8 cellular contexts compared by ENCODE assay signal in the genomic region with DNA sequence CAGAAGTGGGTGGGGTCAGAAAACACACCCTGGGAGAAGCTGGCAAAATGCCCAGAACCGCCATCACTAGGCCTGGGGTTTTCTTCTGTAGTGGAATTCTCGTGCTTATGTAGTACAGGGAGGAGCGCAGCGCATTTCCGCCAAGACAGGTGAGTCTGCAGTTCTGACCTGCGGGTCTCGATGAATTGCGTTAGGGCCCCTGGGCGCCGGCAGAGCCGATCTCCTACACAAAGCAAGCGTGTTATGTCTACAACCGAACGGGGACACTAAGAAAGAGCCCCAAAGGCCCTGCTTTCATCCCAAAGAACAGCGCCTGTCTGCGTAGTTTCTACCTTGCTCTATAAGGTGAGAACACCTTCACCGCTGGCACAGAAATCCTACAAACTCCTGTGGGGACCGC. TPM values are rescaled to one million over a fixed set of nuclear protein-coding genes. Genes with fewer than 3 reads are reported as not detected.
A peak's percentile ranks its signal among the peaks of the same experiment; 100 is the strongest.
DNase-seq lines count a peak whose midpoint lies in the region.
"Not testable (repeated sequence)": the region's sequence is repeated elsewhere in the genome, so short reads cannot be mapped to it uniquely, and the experiment has no call there.

No MANE protein-coding gene starts in this region.

- H3K36me3 Mint-ChIP-seq in activated CD4-positive, alpha-beta memory T cell treated with anti-CD3 and anti-CD28 coated beads, Interleukin-2, amount 10 ng/mL, durations not matched to agents 7 days and 5 days (ENCODE audit: low read depth); activated naive CD4-positive, alpha-beta T cell treated with anti-CD3 and anti-CD28 coated beads for 36 hours (ENCODE audit: low read depth): not testable (repeated sequence)

- not testable (repeated sequence) for H3K9me3 ChIP-seq in iPS-18c (ENCODE audit: control insufficient read depth, insufficient read depth, low read length)

- peak overlapping the region; percentile 31 for H3K4me3 ChIP-seq in iPS-18c (ENCODE audit: insufficient read depth, low read depth, low read length)

- not testable (repeated sequence) for H3K4me1 Mint-ChIP-seq in activated CD4-positive, alpha-beta memory T cell treated with anti-CD3 and anti-CD28 coated beads, Interleukin-2, amount 10 ng/mL, durations not matched to agents 7 days and 5 days; activated naive CD4-positive, alpha-beta T cell treated with anti-CD3 and anti-CD28 coated beads for 36 hours (ENCODE audit: low read depth)

- H3K27ac Mint-ChIP-seq in activated CD4-positive, alpha-beta memory T cell treated with anti-CD3 and anti-CD28 coated beads, Interleukin-2, amount 10 ng/mL, durations not matched to agents 7 days and 5 days; activated naive CD4-positive, alpha-beta T cell treated with anti-CD3 and anti-CD28 coated beads for 36 hours: not testable (repeated sequence)

- not testable (repeated sequence) for H3K9me3 Mint-ChIP-seq in activated CD4-positive, alpha-beta memory T cell treated with anti-CD3 and anti-CD28 coated beads, Interleukin-2, amount 10 ng/mL, durations not matched to agents 7 days and 5 days; activated naive CD4-positive, alpha-beta T cell treated with anti-CD3 and anti-CD28 coated beads for 36 hours

- intact Hi-C loops in activated naive CD4-positive, alpha-beta T cell treated with anti-CD3 and anti-CD28 coated beads for 36 hours (cut with micrococcal nuclease), result not testable (repeated sequence)

- POLR2A ChIA-PET in activated CD4-positive, alpha-beta memory T cell treated with anti-CD3 and anti-CD28 coated beads, Interleukin-2, amount 10 ng/mL, durations not matched to agents 7 days and 5 days (lab: Charles Lee), result not testable (repeated sequence)

- not testable (repeated sequence) for H3K27me3 Mint-ChIP-seq in activated CD4-positive, alpha-beta memory T cell treated with anti-CD3 and anti-CD28 coated beads, Interleukin-2, amount 10 ng/mL, durations not matched to agents 7 days and 5 days; activated naive CD4-positive, alpha-beta T cell treated with anti-CD3 and anti-CD28 coated beads for 36 hours (ENCODE audit: low read depth)

- DNase-seq in COLO668 (lab: John Stamatoyannopoulos, UW; ENCODE audit: unreplicated experiment), result peak; percentile 13
- peak; percentile 9 for DNase-seq in RPMI8226
- peak; percentile 30 for DNase-seq in activated CD4-positive, alpha-beta memory T cell treated with anti-CD3 and anti-CD28 coated beads, Interleukin-2, amount 10 ng/mL, durations not matched to agents 7 days and 5 days
- DNase-seq in activated naive CD4-positive, alpha-beta T cell treated with anti-CD3 and anti-CD28 coated beads for 36 hours, result peak; percentile 23
- DNase-seq in cerebellar cortex (ENCODE audit: low spot score), result peak; percentile 3
- peak; percentile 4 for DNase-seq in retina
- DNase-seq in superior temporal gyrus (ENCODE audit: extremely low spot score), result peak; percentile 0

- CTCF ChIA-PET in activated CD4-positive, alpha-beta memory T cell treated with anti-CD3 and anti-CD28 coated beads, Interleukin-2, amount 10 ng/mL, durations not matched to agents 7 days and 5 days (lab: Charles Lee); activated naive CD4-positive, alpha-beta T cell treated with anti-CD3 and anti-CD28 coated beads for 36 hours (lab: Charles Lee): not testable (repeated sequence)

- peak overlapping the region; percentile 49 for H3K4me3 Mint-ChIP-seq in activated CD4-positive, alpha-beta memory T cell treated with anti-CD3 and anti-CD28 coated beads, Interleukin-2, amount 10 ng/mL, durations not matched to agents 7 days and 5 days
- H3K4me3 Mint-ChIP-seq in activated naive CD4-positive, alpha-beta T cell treated with anti-CD3 and anti-CD28 coated beads for 36 hours, result peak overlapping the region; percentile 63

RNA-seq across cellular contexts. Expression of a gene that starts 28.9 kb away (rescaled TPM):
- total RNA-seq in activated CD4-positive, alpha-beta memory T cell treated with anti-CD3 and anti-CD28 coated beads, Interleukin-2, amount 10 ng/mL, durations not matched to agents 7 days and 5 days, result 10 to 100 TPM; 81.0 to 90.5 TPM
- total RNA-seq in activated naive CD4-positive, alpha-beta T cell treated with anti-CD3 and anti-CD28 coated beads for 36 hours, result 10 to 100 TPM; 47.0 to 48.4 TPM

Comparison
In these comparisons a context has a peak if more than half of its experiments do, and no peak if none do; other contexts are left out.
1. Peak in every context shown above with its lines: DNase-seq and H3K4me3 ChIP-seq.